Comparison of ENCODE assay signal across 1 cellular context in genomic region chr4:180532691-180533090, GRCh38.
TF ChIP-seq lines count a peak whose summit lies in the region.

No MANE protein-coding gene starts in this region.

TF ChIP-seq in GM23338, 12 proteins besides CTCF, POLR2A, EP300 and RAD21 (continued from another document):
- TF ChIP-seq ZNF462 (CRISPR knock-in tag; IDR thresholded peaks at IDR 0.05) (no peak), CREB1 (CRISPR knock-in tag; IDR thresholded peaks at IDR 0.05; ENCODE audit: low read depth) (no peak), NANOG (IDR thresholded peaks at IDR 0.05; ENCODE audit: borderline replicate concordance) (no peak), ETS1 (IDR thresholded peaks at IDR 0.05) (no peak)
